ENCODE assay signal across 10 cellular contexts in genomic region chr16:1236669-1237068, GRCh38. TPM values are rescaled to one million over a fixed set of nuclear protein-coding genes. Genes with fewer than 3 reads are reported as not detected.
DNase-seq lines count a peak whose midpoint lies in the region; ATAC-seq, FAIRE-seq and TF ChIP-seq lines count a peak whose summit lies in the region.
"Not testable (repeated sequence)": the region's sequence is repeated elsewhere in the genome, so short reads cannot be mapped to it uniquely, and the experiment has no call there.
"Had no signal": no experiment of that assay in that cellular context is flagged by ENCODE, and none has a peak within 500 bp of the region (broad histone marks: within the 10 kb centered on the region; RNA-seq: fewer than 3 reads in every experiment).

No MANE protein-coding gene starts in this region.

- not testable (repeated sequence) for H3K36me3 ChIP-seq in HCT116 (ENCODE audit: control insufficient read depth in 1 of 2, insufficient read depth in 2 of 2, low read length in 2 of 2); endothelial cell of umbilical vein (ENCODE audit: control insufficient read depth in 2 of 2, extremely low read depth in 1 of 2, insufficient read depth in 2 of 2, low read length in 2 of 2)

- H3K9me3 ChIP-seq in A549; HCT116 (ENCODE audit: control insufficient read depth in 1 of 2, insufficient read depth in 1 of 2, low read depth in 1 of 2, low read length in 2 of 2); T-helper 17 cell (ENCODE audit: control insufficient read depth, low read length, poor library complexity, severe bottlenecking); endothelial cell of umbilical vein (replicated peaks; ENCODE audit: control insufficient read depth, insufficient read depth, low read length): not testable (repeated sequence)

- not testable (repeated sequence) for H3K9me3 Mint-ChIP-seq in activated T-cell treated with anti-CD3 and anti-CD28 coated beads, Interleukin-2, amount 50 U/mL, for 72 hours; memory B cell

- not testable (repeated sequence) for H3K9me1 ChIP-seq in endothelial cell of umbilical vein (replicated peaks; ENCODE audit: control insufficient read depth, extremely low read depth, insufficient read depth, low read length)

- H3K27ac ChIP-seq in A549; HCT116 (ENCODE audit: low read depth, low read length); endothelial cell of umbilical vein (ENCODE audit: insufficient read depth, low read depth, low read length): not testable (repeated sequence)

- H3K4me1 ChIP-seq in A549; HCT116 (ENCODE audit: control insufficient read depth in 1 of 2, insufficient read depth in 2 of 2, low read length in 2 of 2); endothelial cell of umbilical vein (ENCODE audit: control insufficient read depth, extremely low read depth, insufficient read depth, low read length): not testable (repeated sequence)

- ATAC-seq in A549 (peak; percentile 33 to 58; a peak in 4 of 6 replicates), HCT116 (peak; percentile 74), T-helper 17 cell (peak; percentile 92), left ventricle myocardium superior (peak; percentile 65), memory B cell (ENCODE audit: low read depth) (peak; percentile 79), sciatic nerve (peak; percentile 38)
- peak; percentile 56 to 62 for ATAC-seq in activated T-cell treated with anti-CD3 and anti-CD28 coated beads, Interleukin-2, amount 50 U/mL, for 72 hours (replicated peaks in 1 of 2)

- H3K27me3 Mint-ChIP-seq in T-helper 17 cell; activated T-cell treated with anti-CD3 and anti-CD28 coated beads, Interleukin-2, amount 50 U/mL, for 72 hours (ENCODE audit: low read depth); memory B cell: not testable (repeated sequence)

- H3K9ac ChIP-seq in HCT116 (ENCODE audit: low read length); endothelial cell of umbilical vein (replicated peaks; ENCODE audit: extremely low read depth, insufficient read depth, low read length): not testable (repeated sequence)

- not testable (repeated sequence) for BruUV-seq in HCT116 (replicated peaks; lab: Mats Ljungman, UMichigan); endothelial cell of umbilical vein (replicated peaks; lab: Mats Ljungman, UMichigan)

- CTCF ChIA-PET in A549 (lab: Yijun Ruan, JAX); HCT116 (lab: Charles Lee); endothelial cell of umbilical vein (lab: Charles Lee): not testable (repeated sequence)

- dilution Hi-C loops in endothelial cell of umbilical vein (cut with MboI; ENCODE audit: extremely low pct_ligation_motif_present, low sequenced_read_pairs): not testable (repeated sequence)

- H4K20me1 ChIP-seq in HCT116 (ENCODE audit: insufficient read depth); endothelial cell of umbilical vein (replicated peaks; ENCODE audit: control insufficient read depth, extremely low read depth, insufficient read depth, low read length): not testable (repeated sequence)

- H3K79me2 ChIP-seq in HCT116 (ENCODE audit: insufficient read depth, low read length); endothelial cell of umbilical vein (ENCODE audit: control insufficient read depth, insufficient read depth, low read length): not testable (repeated sequence)

- not testable (repeated sequence) for TF ChIP-seq RAD21 in A549 (conservative IDR thresholded peaks at IDR 0.05 in 1 of 2, IDR thresholded peaks at IDR 0.05 in 1 of 2); HCT116 (IDR thresholded peaks at IDR 0.05; ENCODE audit: low read depth)

- not testable (repeated sequence) for H3K27ac Mint-ChIP-seq in T-helper 17 cell; activated T-cell treated with anti-CD3 and anti-CD28 coated beads, Interleukin-2, amount 50 U/mL, for 72 hours; memory B cell

- RAD21 ChIA-PET in HCT116 (lab: Charles Lee; ENCODE audit: low non-redundant PET in 1 of 2, low total read pairs in 2 of 2, uncharacterized antibody in 2 of 2, unreplicated experiment in 2 of 2): not testable (repeated sequence)

- FAIRE-seq in A549 (lab: Jason Lieb, UNC): not testable (repeated sequence)
- peak; percentile 95 for FAIRE-seq in endothelial cell of umbilical vein (lab: Jason Lieb, UNC)

- H3K4me3 ChIP-seq in A549; HCT116 (replicated peaks in 1 of 2; ENCODE audit: low read depth in 1 of 2, low read length in 2 of 2); endothelial cell of umbilical vein (replicated peaks in 1 of 3; ENCODE audit: insufficient read depth in 1 of 3, low read depth in 1 of 3, low read length in 3 of 3): not testable (repeated sequence)

- WGBS in A549 (ENCODE audit: missing lambda C conversion rate): no CpG with 5 or more reads among the region's 29 CpGs

- not testable (repeated sequence) for H2AFZ ChIP-seq in HCT116 (ENCODE audit: low read depth, low read length, poor library complexity, severe bottlenecking); endothelial cell of umbilical vein (ENCODE audit: low read depth, low read length)

- not testable (repeated sequence) for TF ChIP-seq POLR2A in A549 (IDR thresholded peaks at IDR 0.05; ENCODE audit: low read length); HCT116 (IDR thresholded peaks at IDR 0.05; ENCODE audit: borderline replicate concordance, extremely low read depth, insufficient read depth, insufficient read length); endothelial cell of umbilical vein (IDR thresholded peaks at IDR 0.05; ENCODE audit: low read depth, low read length)

- not testable (repeated sequence) for DNase-seq in A549 (ENCODE audit: low read depth in 1 of 2, low spot score in 1 of 2); HCT116 (ENCODE audit: low read depth, low spot score); T-helper 17 cell; activated T-cell treated with anti-CD3 and anti-CD28 coated beads, Interleukin-2, amount 50 U/mL, for 72 hours; endothelial cell of umbilical vein (ENCODE audit: low read depth, low spot score); left ventricle myocardium superior; memory B cell (ENCODE audit: low spot score in 2 of 2); sciatic nerve (ENCODE audit: low spot score)

- H3K27me3 ChIP-seq in HCT116 (ENCODE audit: insufficient read depth, low read length); endothelial cell of umbilical vein (ENCODE audit: control insufficient read depth in 2 of 2, insufficient read depth in 2 of 2, low read length in 2 of 2): not testable (repeated sequence)

- POLR2A ChIA-PET in A549 (lab: Yijun Ruan, JAX); HCT116 (lab: Charles Lee); endothelial cell of umbilical vein (lab: Charles Lee): not testable (repeated sequence)

- H3K4me2 ChIP-seq in A549; HCT116 (ENCODE audit: low read length); endothelial cell of umbilical vein (ENCODE audit: insufficient read depth, low read length): not testable (repeated sequence)

- TF ChIP-seq CTCF in A549 (IDR thresholded peaks at IDR 0.05); HCT116 (IDR thresholded peaks at IDR 0.05 in 2 of 3, conservative IDR thresholded peaks at IDR 0.05 in 1 of 3; ENCODE audit: borderline replicate concordance in 1 of 3, insufficient read depth in 1 of 3, low read depth in 2 of 3, low read length in 2 of 3); endothelial cell of umbilical vein (IDR thresholded peaks at IDR 0.05; ENCODE audit: extremely low read depth in 1 of 2, insufficient read depth in 1 of 2, low read depth in 1 of 2, low read length in 2 of 2): not testable (repeated sequence)

- TF ChIP-seq EP300 in A549 (IDR thresholded peaks at IDR 0.05): not testable (repeated sequence)

- H3K9me2 ChIP-seq in HCT116 (ENCODE audit: insufficient read depth): not testable (repeated sequence)

- intact Hi-C loops in HCT116 (cut with micrococcal nuclease); endothelial cell of umbilical vein (cut with micrococcal nuclease); left ventricle myocardium superior (cut with micrococcal nuclease); sciatic nerve (cut with DNase I): not testable (repeated sequence)

- not testable (repeated sequence) for H3K4me1 Mint-ChIP-seq in T-helper 17 cell; activated T-cell treated with anti-CD3 and anti-CD28 coated beads, Interleukin-2, amount 50 U/mL, for 72 hours (ENCODE audit: low read depth); memory B cell

- H3K36me3 Mint-ChIP-seq in T-helper 17 cell (ENCODE audit: low read depth); activated T-cell treated with anti-CD3 and anti-CD28 coated beads, Interleukin-2, amount 50 U/mL, for 72 hours (ENCODE audit: insufficient read depth in 2 of 2); memory B cell: not testable (repeated sequence)

- H3K4me3 Mint-ChIP-seq in T-helper 17 cell; activated T-cell treated with anti-CD3 and anti-CD28 coated beads, Interleukin-2, amount 50 U/mL, for 72 hours; memory B cell: not testable (repeated sequence)

RNA-seq across cellular contexts. Expression of gene TPSAB1, which starts 3.8 kb away (rescaled TPM):
- polyA plus RNA-seq in A549 (2011; rRNA removed) (not detected in 2 replicates), A549 (2017; fragmentation: RNase III; extraction: RNeasy Plus Mini Kit Qiagen cat#74134 plus additional on column Dnase treatment) (not detected in 3 replicates), endothelial cell of umbilical vein (not detected in 2 replicates)
- 0.04 TPM in 1 of 2 replicates, not detected in the other for polyA plus RNA-seq in A549 (2012; cell fraction: cytosol; rRNA removed)
- polyA plus RNA-seq in A549 (2012; cell fraction: nucleus; rRNA removed): not detected in 2 replicates
- polyA minus RNA-seq in A549 (2011; rRNA and poly(A)+ RNA removed): not detected in 2 replicates
- total RNA-seq in HCT116 (2021; ENCODE audit: unreplicated experiment) (0.25 TPM), T-helper 17 cell (not detected), endothelial cell of umbilical vein (not detected in 2 replicates), left ventricle myocardium superior (4.3 TPM), sciatic nerve (11.5 TPM)
- polyA plus RNA-seq in HCT116 (2012): not detected in 2 replicates
- total RNA-seq in activated T-cell treated with anti-CD3 and anti-CD28 coated beads, Interleukin-2, amount 50 U/mL, for 72 hours: under 1 TPM in 1 of 2 donors, not detected in 1; 0.28 TPM
- polyA plus RNA-seq in endothelial cell of umbilical vein (2011; cell fraction: cytosol; rRNA removed): not detected in 2 replicates
- polyA plus RNA-seq in endothelial cell of umbilical vein (2011; cell fraction: nucleus; rRNA removed): not detected in 2 replicates
- polyA plus RNA-seq in endothelial cell of umbilical vein (2012): not detected in 2 replicates
- not detected in 2 replicates for polyA minus RNA-seq in endothelial cell of umbilical vein
- polyA minus RNA-seq in endothelial cell of umbilical vein (2011; cell fraction: cytosol; rRNA and poly(A)+ RNA removed): not detected
- not detected in 2 replicates for polyA minus RNA-seq in endothelial cell of umbilical vein (2011; cell fraction: nucleus; rRNA and poly(A)+ RNA removed)
- total RNA-seq: HT-29 had no signal
- polyA plus RNA-seq: BJ had no signal

RNA-seq across cellular contexts. Expression of gene TPSB2, which starts 6.7 kb away (rescaled TPM):
- polyA plus RNA-seq in A549 (2011; rRNA removed): not detected in 2 replicates
- polyA plus RNA-seq in A549 (2012; cell fraction: cytosol; rRNA removed): not detected in 2 replicates
- polyA plus RNA-seq in A549 (2012; cell fraction: nucleus; rRNA removed): 0.06 TPM in 1 of 2 replicates, not detected in the other
- not detected in 3 replicates for polyA plus RNA-seq in A549 (2017; fragmentation: RNase III; extraction: RNeasy Plus Mini Kit Qiagen cat#74134 plus additional on column Dnase treatment)
- polyA minus RNA-seq in A549 (2011; rRNA and poly(A)+ RNA removed): not detected in 2 replicates
- not detected for total RNA-seq in HCT116 (2021; ENCODE audit: unreplicated experiment)
- not detected in 2 replicates for polyA plus RNA-seq in HCT116 (2012)
- total RNA-seq in T-helper 17 cell: not detected
- under 1 TPM in 1 of 2 donors, not detected in 1; 0.60 TPM for total RNA-seq in activated T-cell treated with anti-CD3 and anti-CD28 coated beads, Interleukin-2, amount 50 U/mL, for 72 hours
- total RNA-seq in endothelial cell of umbilical vein: not detected in 2 replicates
- not detected in 2 replicates for polyA plus RNA-seq in endothelial cell of umbilical vein
- polyA plus RNA-seq in endothelial cell of umbilical vein (2011; cell fraction: cytosol; rRNA removed): not detected in 2 replicates
- polyA plus RNA-seq in endothelial cell of umbilical vein (2011; cell fraction: nucleus; rRNA removed): not detected in 2 replicates
- not detected in 2 replicates for polyA plus RNA-seq in endothelial cell of umbilical vein (2012)
- not detected in 2 replicates for polyA minus RNA-seq in endothelial cell of umbilical vein
- not detected for polyA minus RNA-seq in endothelial cell of umbilical vein (2011; cell fraction: cytosol; rRNA and poly(A)+ RNA removed)
- not detected in 2 replicates for polyA minus RNA-seq in endothelial cell of umbilical vein (2011; cell fraction: nucleus; rRNA and poly(A)+ RNA removed)
- 7.3 TPM for total RNA-seq in left ventricle myocardium superior
- total RNA-seq in sciatic nerve: 18.5 TPM
- total RNA-seq: HT-29 had no signal
- polyA plus RNA-seq: BJ had no signal

RNA-seq across cellular contexts. Expression of gene TPSG1, which starts 11.6 kb away (rescaled TPM):
- polyA plus RNA-seq in A549 (2011; rRNA removed) (not detected in 2 replicates), A549 (2017; fragmentation: RNase III; extraction: RNeasy Plus Mini Kit Qiagen cat#74134 plus additional on column Dnase treatment) (0.08 TPM in 1 of 3 replicates, not detected in the others), endothelial cell of umbilical vein (not detected in 2 replicates)
- polyA plus RNA-seq in A549 (2012; cell fraction: cytosol; rRNA removed): 0.13 and 0.14 TPM in 2 replicates
- polyA plus RNA-seq in A549 (2012; cell fraction: nucleus; rRNA removed): 0.23 TPM in 2 replicates
- polyA minus RNA-seq in A549 (2011; rRNA and poly(A)+ RNA removed): not detected in 2 replicates
- total RNA-seq in HCT116 (2021; ENCODE audit: unreplicated experiment) (not detected), T-helper 17 cell (not detected), endothelial cell of umbilical vein (not detected in 2 replicates), left ventricle myocardium superior (not detected), sciatic nerve (0.45 TPM)
- polyA plus RNA-seq in HCT116 (2012): 0.10 and 0.16 TPM in 2 replicates
- total RNA-seq in activated T-cell treated with anti-CD3 and anti-CD28 coated beads, Interleukin-2, amount 50 U/mL, for 72 hours: under 1 TPM in 1 of 2 donors, not detected in 1; 0.32 TPM
- not detected in 2 replicates for polyA plus RNA-seq in endothelial cell of umbilical vein (2011; cell fraction: cytosol; rRNA removed)
- not detected in 2 replicates for polyA plus RNA-seq in endothelial cell of umbilical vein (2011; cell fraction: nucleus; rRNA removed)
- not detected in 2 replicates for polyA plus RNA-seq in endothelial cell of umbilical vein (2012)
- polyA minus RNA-seq in endothelial cell of umbilical vein: not detected in 2 replicates
- polyA minus RNA-seq in endothelial cell of umbilical vein (2011; cell fraction: cytosol; rRNA and poly(A)+ RNA removed): not detected
- polyA minus RNA-seq in endothelial cell of umbilical vein (2011; cell fraction: nucleus; rRNA and poly(A)+ RNA removed): not detected in 2 replicates
- polyA plus RNA-seq: BJ had no signal

RNA-seq across cellular contexts. Expression of gene TPSD1, which starts 19.2 kb away (rescaled TPM):
- polyA plus RNA-seq in A549 (2011; rRNA removed) (not detected in 2 replicates), A549 (2017; fragmentation: RNase III; extraction: RNeasy Plus Mini Kit Qiagen cat#74134 plus additional on column Dnase treatment) (not detected in 3 replicates), endothelial cell of umbilical vein (not detected in 2 replicates)
- polyA plus RNA-seq in A549 (2012; cell fraction: cytosol; rRNA removed): not detected in 2 replicates
- polyA plus RNA-seq in A549 (2012; cell fraction: nucleus; rRNA removed): not detected in 2 replicates
- not detected in 2 replicates for polyA minus RNA-seq in A549 (2011; rRNA and poly(A)+ RNA removed)
- total RNA-seq in HCT116 (2021; ENCODE audit: unreplicated experiment) (not detected), T-helper 17 cell (not detected), endothelial cell of umbilical vein (not detected in 2 replicates), left ventricle myocardium superior (0.50 TPM), sciatic nerve (0.27 TPM)
- polyA plus RNA-seq in HCT116 (2012): not detected in 2 replicates
- not detected for total RNA-seq in activated T-cell treated with anti-CD3 and anti-CD28 coated beads, Interleukin-2, amount 50 U/mL, for 72 hours
- polyA plus RNA-seq in endothelial cell of umbilical vein (2011; cell fraction: cytosol; rRNA removed): not detected in 2 replicates
- polyA plus RNA-seq in endothelial cell of umbilical vein (2011; cell fraction: nucleus; rRNA removed): not detected in 2 replicates
- not detected in 2 replicates for polyA plus RNA-seq in endothelial cell of umbilical vein (2012)
- not detected in 2 replicates for polyA minus RNA-seq in endothelial cell of umbilical vein
- polyA minus RNA-seq in endothelial cell of umbilical vein (2011; cell fraction: cytosol; rRNA and poly(A)+ RNA removed): not detected
- polyA minus RNA-seq in endothelial cell of umbilical vein (2011; cell fraction: nucleus; rRNA and poly(A)+ RNA removed): not detected in 2 replicates
- total RNA-seq: HT-29 had no signal
- polyA plus RNA-seq: BJ had no signal

Comparison
In these comparisons a context has a peak if more than half of its experiments do, and no peak if none do; other contexts are left out.
1. ATAC-seq: peak in every context shown above with its lines; median percentile 92 in T-helper 17 cell; 79 in memory B cell; 74 in HCT116; 65 in left ventricle myocardium superior; 59 in activated T-cell treated with anti-CD3 and anti-CD28 coated beads, Interleukin-2, amount 50 U/mL, for 72 hours; 46 in A549; 38 in sciatic nerve.